Comparison of ENCODE assay signal across 33 cellular contexts in genomic region chr1:33117440-33118085, GRCh38.
"Had no signal": no experiment of that assay in that cellular context is flagged by ENCODE, and none has a peak within 500 bp of the region (broad histone marks: within the 10 kb centered on the region; RNA-seq: fewer than 3 reads in every experiment).

No MANE protein-coding gene starts in this region.

- H2AFZ ChIP-seq: parathyroid adenoma had no signal

- ATAC-seq: activated CD4-positive, CD25-positive, alpha-beta regulatory T cell treated with anti-CD3 and anti-CD28 coated beads, Interleukin-2, amount 50 U/mL, for 24 hours; activated CD8-positive, alpha-beta T cell treated with anti-CD3 and anti-CD28 coated beads, Interleukin-2, amount 10 ng/mL, durations not matched to agents 7 days and 5 days; activated naive CD8-positive, alpha-beta T cell treated with anti-CD3 and anti-CD28 coated beads, Interleukin-2, amount 50 U/mL, for 24 hours; foreskin keratinocyte; left colon; psoas muscle; T-cell had no signal

- H3K4me3 ChIP-seq: esophagus muscularis mucosa, heart left ventricle, psoas muscle, smooth muscle cell, suprapubic skin, tibial artery, upper lobe of right lung had no signal

- H3K27me3 ChIP-seq: foreskin keratinocyte, heart left ventricle, suprapubic skin, upper lobe of right lung had no signal

- H3K9ac ChIP-seq: parathyroid adenoma had no signal

- H3K4me1 Mint-ChIP-seq: activated naive CD8-positive, alpha-beta T cell treated with anti-CD3 and anti-CD28 coated beads, Interleukin-2, amount 50 U/mL, for 24 hours; immature natural killer cell; mesothelial cell of epicardium; naive B cell; T-cell had no signal

- H3K9me3 ChIP-seq: esophagus muscularis mucosa, heart left ventricle, psoas muscle, suprapubic skin, tibial artery, upper lobe of right lung had no signal

- H3K36me3 Mint-ChIP-seq: mesothelial cell of epicardium, naive B cell had no signal

- H3K27ac Mint-ChIP-seq: activated naive CD8-positive, alpha-beta T cell treated with anti-CD3 and anti-CD28 coated beads, Interleukin-2, amount 50 U/mL, for 24 hours; mesothelial cell of epicardium; T-cell had no signal

- H3K4me3 Mint-ChIP-seq: activated CD8-positive, alpha-beta T cell treated with anti-CD3 and anti-CD28 coated beads, Interleukin-2, amount 10 ng/mL, durations not matched to agents 7 days and 5 days; activated naive CD8-positive, alpha-beta T cell treated with anti-CD3 and anti-CD28 coated beads, Interleukin-2, amount 50 U/mL, for 24 hours; immature natural killer cell; mesothelial cell of epicardium; naive B cell; T-cell had no signal

- H3K79me2 ChIP-seq: parathyroid adenoma had no signal

- H3K4me2 ChIP-seq: smooth muscle cell had no signal

- DNase-seq: activated CD4-positive, alpha-beta T cell treated with anti-CD3 and anti-CD28 coated beads for 48 hours; activated CD8-positive, alpha-beta T cell treated with anti-CD3 and anti-CD28 coated beads, Interleukin-2, amount 10 ng/mL, durations not matched to agents 7 days and 5 days; activated gamma-delta T cell; activated naive CD4-positive, alpha-beta T cell treated with anti-CD3 and anti-CD28 coated beads, Interleukin-2, amount 50 U/mL, for 16 hours; activated naive CD8-positive, alpha-beta T cell treated with anti-CD3 and anti-CD28 coated beads, Interleukin-2, amount 50 U/mL, for 24 hours; amygdala; central memory CD4-positive, alpha-beta T cell; dermis blood vessel endothelial cell; effector CD4-positive, alpha-beta T cell; foreskin keratinocyte; heart left ventricle; hypothalamus; immature natural killer cell; kidney; left colon; mammary epithelial cell; naive B cell; nephron progenitor cell; psoas muscle; stimulated activated CD4-positive, alpha-beta T cell treated with anti-CD3 and anti-CD28 coated beads, Interleukin-1b, Interleukin-23, amount 100 ng/mL, for 48 hours; stimulated activated CD4-positive, alpha-beta T cell treated with anti-CD3 and anti-CD28 coated beads, Interleukin-4, amount 100 ng/mL, for 4 hours; stimulated activated naive CD4-positive, alpha-beta T cell; T-cell; T-helper 9 cell; tibial artery; upper lobe of right lung; WERI-Rb-1 had no signal

- FAIRE-seq: kidney had no signal

- H3K9me3 Mint-ChIP-seq: activated naive CD8-positive, alpha-beta T cell treated with anti-CD3 and anti-CD28 coated beads, Interleukin-2, amount 50 U/mL, for 24 hours; immature natural killer cell; mesothelial cell of epicardium; naive B cell; nephron progenitor cell; T-cell had no signal

- H3K4me1 ChIP-seq: esophagus muscularis mucosa, heart left ventricle, parathyroid adenoma, psoas muscle, tibial artery, upper lobe of right lung had no signal

- H3K27ac ChIP-seq: esophagus muscularis mucosa, foreskin keratinocyte, heart left ventricle, parathyroid adenoma, psoas muscle, suprapubic skin, tibial artery, upper lobe of right lung, WERI-Rb-1 had no signal

- H3K27me3 Mint-ChIP-seq: activated naive CD8-positive, alpha-beta T cell treated with anti-CD3 and anti-CD28 coated beads, Interleukin-2, amount 50 U/mL, for 24 hours; T-cell had no signal

- H3K36me3 ChIP-seq: esophagus muscularis mucosa, heart left ventricle, suprapubic skin, tibial artery, upper lobe of right lung, WERI-Rb-1 had no signal
